In the genomic region with DNA sequence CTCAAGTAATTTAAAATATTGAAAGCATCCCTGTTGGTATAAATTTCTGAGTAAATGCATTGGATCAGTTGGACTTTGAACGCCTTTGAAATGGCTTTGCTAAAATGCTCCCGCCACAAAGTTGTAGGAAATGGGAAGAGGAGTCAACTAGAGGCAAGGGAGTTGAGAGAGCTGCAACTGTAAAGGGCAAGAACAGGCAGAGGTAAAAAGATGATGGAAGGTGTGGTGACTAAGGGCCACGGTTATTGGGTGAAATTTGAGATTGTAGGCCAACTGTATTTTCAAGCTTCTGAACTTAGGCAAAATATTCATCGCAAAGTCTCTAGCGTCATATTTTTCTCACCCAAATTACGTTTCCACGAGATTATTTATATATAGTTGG, we compare ENCODE assay signal across 8 cellular contexts. TPM values are rescaled to one million over a fixed set of nuclear protein-coding genes. Genes with fewer than 3 reads are reported as not detected.
DNase-seq lines count a peak whose midpoint lies in the region; ATAC-seq and TF ChIP-seq lines count a peak whose summit lies in the region.

No MANE protein-coding gene starts in this region.

- peak overlapping the region; percentile 78 for H3K27ac ChIP-seq in angular gyrus (ENCODE audit: low read depth, low read length)
- H3K27ac ChIP-seq in upper lobe of left lung = peak overlapping the region; percentile 87 to 94 (median 90)

- H3K9me3 Mint-ChIP-seq in activated naive CD4-positive, alpha-beta T cell treated with anti-CD3 and anti-CD28 coated beads, Interleukin-2, amount 50 U/mL, for 24 hours = no peaks in the 10 kb centered on the region
- H3K9me3 Mint-ChIP-seq in mesothelial cell of epicardium = no peaks in the 10 kb centered on the region

- peaks cover 8 to 16% (median 10%) of the 10 kb centered on the region in 4 donors for H3K4me1 ChIP-seq in upper lobe of left lung

- TF ChIP-seq CTCF in mesothelial cell of epicardium (IDR thresholded peaks at IDR 0.05; ENCODE audit: unreplicated experiment) (no peak), upper lobe of left lung (IDR thresholded peaks at IDR 0.05) (no peak)

- H3K27ac Mint-ChIP-seq in activated naive CD4-positive, alpha-beta T cell treated with anti-CD3 and anti-CD28 coated beads, Interleukin-2, amount 50 U/mL, for 24 hours = peak overlapping the region; percentile 97
- H3K27ac Mint-ChIP-seq in mesothelial cell of epicardium = peak overlapping the region; percentile 98

- no peaks in the 10 kb centered on the region for H3K27me3 Mint-ChIP-seq in activated naive CD4-positive, alpha-beta T cell treated with anti-CD3 and anti-CD28 coated beads, Interleukin-2, amount 50 U/mL, for 24 hours
- H3K27me3 Mint-ChIP-seq in mesothelial cell of epicardium (ENCODE audit: low read depth) = no peaks in the 10 kb centered on the region

- WGBS in upper lobe of left lung, 2 donors = 73% methylated on average over 7 of the region's 7 CpGs

- no peaks in the 10 kb centered on the region for H3K9me3 ChIP-seq in upper lobe of left lung

- no peak for ATAC-seq in upper lobe of left lung (ENCODE audit: low FRiP score in 2 of 2)
- no peak for ATAC-seq in GM18870 (IDR thresholded peaks at IDR 0.05; ENCODE audit: unreplicated experiment)

- TF ChIP-seq EP300 in upper lobe of left lung (IDR thresholded peaks at IDR 0.05) = no peak

- peak overlapping the region in 3 of 4 donors; percentile 71 to 87 (median 83) for H3K4me3 ChIP-seq in upper lobe of left lung

- peaks cover 23% of the 10 kb centered on the region for H3K36me3 Mint-ChIP-seq in activated naive CD4-positive, alpha-beta T cell treated with anti-CD3 and anti-CD28 coated beads, Interleukin-2, amount 50 U/mL, for 24 hours
- H3K36me3 Mint-ChIP-seq in mesothelial cell of epicardium = peaks cover 26% of the 10 kb centered on the region

- peaks cover 13 to 52% (median 30%) of the 10 kb centered on the region in 4 donors for H3K36me3 ChIP-seq in upper lobe of left lung

- H3K27me3 ChIP-seq in upper lobe of left lung = no peaks in the 10 kb centered on the region

- no peak for TF ChIP-seq POLR2A in upper lobe of left lung (IDR thresholded peaks at IDR 0.05)

- no peak for DNase-seq in activated naive CD4-positive, alpha-beta T cell (lab: John Stamatoyannopoulos, UW)
- no peak for DNase-seq in mesothelial cell of epicardium (ENCODE audit: low spot score in 2 of 2, unreplicated experiment in 2 of 2)
- no peak for DNase-seq in upper lobe of left lung
- DNase-seq in stimulated activated naive CD4-positive, alpha-beta T cell treated with Interleukin-2 at 50 U/mL for 16 hours (lab: John Stamatoyannopoulos, UW) = no peak
- no peak for DNase-seq in RPMI8226

- peak overlapping the region; percentile 93 for H3K4me3 Mint-ChIP-seq in activated naive CD4-positive, alpha-beta T cell treated with anti-CD3 and anti-CD28 coated beads, Interleukin-2, amount 50 U/mL, for 24 hours
- H3K4me3 Mint-ChIP-seq in mesothelial cell of epicardium = peak overlapping the region; percentile 94

- peaks cover 36% of the 10 kb centered on the region for H3K4me1 Mint-ChIP-seq in activated naive CD4-positive, alpha-beta T cell treated with anti-CD3 and anti-CD28 coated beads, Interleukin-2, amount 50 U/mL, for 24 hours
- H3K4me1 Mint-ChIP-seq in mesothelial cell of epicardium = peaks cover 22% of the 10 kb centered on the region

RNA-seq across cellular contexts. Expression of gene SUMF2, which starts 0.6 kb away (rescaled TPM):
- total RNA-seq in mesothelial cell of epicardium (153 to 156 TPM (median 156 TPM) in 3 replicates), upper lobe of left lung (100 to 1,000 TPM in 5 of 6 donors, 10 to 100 TPM in 1; 85.9 to 185 (median 155) TPM)

RNA-seq across cellular contexts. Expression of gene CCT6A, which starts 11.9 kb away (rescaled TPM):
- 124 to 130 TPM (median 127 TPM) in 3 replicates for total RNA-seq in mesothelial cell of epicardium
- total RNA-seq in upper lobe of left lung = 100 to 1,000 TPM in 1 of 6 donors, 10 to 100 TPM in 5; 48.4 to 115 (median 67.6) TPM

RNA-seq across cellular contexts. Expression of gene PSPH, which starts 12.2 kb away (rescaled TPM):
- total RNA-seq in mesothelial cell of epicardium = 16.9 to 19.9 TPM (median 19.5 TPM) in 3 replicates
- 10 to 100 TPM in 4 of 6 donors, 1 to 10 TPM in 2; 6.8 to 18.9 (median 13.5) TPM for total RNA-seq in upper lobe of left lung

RNA-seq across cellular contexts. Expression of gene PHKG1, which starts 29.3 kb away (rescaled TPM):
- total RNA-seq in mesothelial cell of epicardium (1.7 to 2.6 TPM (median 2.6 TPM) in 3 replicates), upper lobe of left lung (1 to 10 TPM in 2 of 6 donors, under 1 TPM in 3, not detected in 1; 0.30 to 2.4 (median 0.60) TPM)

RNA-seq across cellular contexts. Expression of gene CHCHD2, which starts 42.8 kb away (rescaled TPM):
- 195 to 215 TPM (median 214 TPM) in 3 replicates for total RNA-seq in mesothelial cell of epicardium
- 100 to 1,000 TPM in 5 of 6 donors, 10 to 100 TPM in 1; 61.8 to 307 (median 203) TPM for total RNA-seq in upper lobe of left lung
